Comparison of ENCODE assay signal across 10 cellular contexts in the genomic region with DNA sequence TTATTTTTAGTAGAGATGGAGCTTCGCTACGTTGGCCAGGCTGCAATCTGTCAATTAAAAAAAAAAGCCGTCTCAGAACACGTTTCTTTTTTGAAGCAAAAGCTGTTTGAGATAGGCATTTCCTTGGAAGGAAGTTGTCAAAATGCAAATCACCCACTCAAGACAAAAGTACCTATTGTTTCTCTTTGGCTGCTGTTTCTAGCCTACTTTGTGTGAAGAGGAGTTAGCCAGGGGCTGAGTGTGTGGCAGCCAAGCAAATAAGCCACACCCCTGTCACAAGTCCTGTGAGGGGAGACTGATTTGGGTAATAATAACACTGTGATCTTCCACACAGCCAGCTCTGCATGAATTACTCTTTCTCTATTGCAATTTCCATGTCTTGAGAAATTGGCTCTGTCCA.
DNase-seq lines count a peak whose midpoint lies in the region; ATAC-seq and FAIRE-seq lines count a peak whose summit lies in the region.
"Had no signal": no experiment of that assay in that cellular context is flagged by ENCODE, and none has a peak within 500 bp of the region (broad histone marks: within the 10 kb centered on the region; RNA-seq: fewer than 3 reads in every experiment).

No MANE protein-coding gene starts in this region.

- peak overlapping the region; percentile 20 for H3K27ac ChIP-seq in HUES48 (ENCODE audit: low read depth, low read length)

- H3K27me3 ChIP-seq in HUES48 (ENCODE audit: control insufficient read depth, insufficient read depth, low read length) = no peaks in the 10 kb centered on the region

- H3K36me3 ChIP-seq in HUES48 (ENCODE audit: control insufficient read depth, insufficient read depth, low read length) = no peaks in the 10 kb centered on the region

- peak; percentile 12 for DNase-seq in GM18507 (ENCODE audit: extremely low spot score, insufficient read length, low read depth)
- DNase-seq in midbrain (lab: John Stamatoyannopoulos, UW) = peak; percentile 8
- DNase-seq in inferior parietal cortex (ENCODE audit: extremely low spot score) = no peak
- DNase-seq in activated gamma-delta T cell treated with Interleukin-2 at 50 U/mL for 16 hours = no peak
- DNase-seq in ACHN = no peak
- DNase-seq: NCI-H2081, RPMI8226 had no signal

- peak; percentile 74 for FAIRE-seq in GM18507 (lab: Jason Lieb, UNC)

- ATAC-seq in GM21825 (IDR thresholded peaks at IDR 0.05; ENCODE audit: unreplicated experiment) (peak; percentile 77), GM19324 (IDR thresholded peaks at IDR 0.05; ENCODE audit: low FRiP score, unreplicated experiment) (no peak)

- no peaks in the 10 kb centered on the region for H3K9me3 ChIP-seq in HUES48 (ENCODE audit: control insufficient read depth, insufficient read depth, low read length)

- H3K4me3 ChIP-seq in HUES48 (ENCODE audit: low read depth, low read length) = no peak overlapping the region

- H3K9ac ChIP-seq in HUES48 (ENCODE audit: low read depth, low read length) = no peak overlapping the region

- H3K4me1 ChIP-seq in HUES48 (ENCODE audit: control insufficient read depth, insufficient read depth, low read length) = peaks cover 28% of the 10 kb centered on the region

- in situ Hi-C loops in ACHN (cut with HindIII; ENCODE audit: low pct_ligation_motif_present, low pct_unique_long_range_greater_than_20kb, low sequenced_read_pairs) = no loop called here

Comparison
In these comparisons a context has a peak if more than half of its experiments do, and no peak if none do; other contexts are left out.
1. DNase-seq: peak in GM18507 (single experiment) and midbrain (single experiment); none in inferior parietal cortex (single experiment), activated gamma-delta T cell treated with Interleukin-2 at 50 U/mL for 16 hours (single experiment) and ACHN (single experiment).